ENCODE assay signal across 11 cellular contexts in genomic region chr19:5534787-5535586, GRCh38. TPM values are rescaled to one million over a fixed set of nuclear protein-coding genes. Genes with fewer than 3 reads are reported as not detected.
A peak's percentile ranks its signal among the peaks of the same experiment; 100 is the strongest.
DNase-seq lines count a peak whose midpoint lies in the region; ATAC-seq and TF ChIP-seq lines count a peak whose summit lies in the region.
"Had no signal": no experiment of that assay in that cellular context is flagged by ENCODE, and none has a peak within 500 bp of the region (broad histone marks: within the 10 kb centered on the region; RNA-seq: fewer than 3 reads in every experiment).

No MANE protein-coding gene starts in this region.

- H3K9ac ChIP-seq in OCI-LY1 (ENCODE audit: low read length): no peak overlapping the region

- no peaks in the 10 kb centered on the region for H4K20me1 ChIP-seq in OCI-LY1 (ENCODE audit: insufficient read depth, low read length)

- H3F3A ChIP-seq in OCI-LY1 (ENCODE audit: insufficient read depth, low read length): no peaks in the 10 kb centered on the region

- no peak overlapping the region for H2AFZ ChIP-seq in OCI-LY1 (ENCODE audit: low read length)

- TF ChIP-seq CTCF in cardiac muscle cell (IDR thresholded peaks at IDR 0.05; ENCODE audit: low read depth, low read length): peak; percentile 43
- peak; percentile 46; the same call in 1 of the 2 replicates for TF ChIP-seq CTCF in OCI-LY1 (IDR thresholded peaks at IDR 0.05; ENCODE audit: low read length)
- TF ChIP-seq CTCF in epithelial cell of proximal tubule (conservative IDR thresholded peaks at IDR 0.05; ENCODE audit: low read depth, low read length): peak; percentile 61
- peak; percentile 13 to 31 (median 20) for TF ChIP-seq CTCF in testis (IDR thresholded peaks at IDR 0.05)
- no peak for TF ChIP-seq CTCF in uterus (IDR thresholded peaks at IDR 0.05)

- H3K36me3 ChIP-seq in cardiac muscle cell: no peaks in the 10 kb centered on the region
- H3K36me3 ChIP-seq in OCI-LY1 (ENCODE audit: insufficient read depth, low read length): no peaks in the 10 kb centered on the region
- H3K36me3 ChIP-seq in testis (ENCODE audit: low read depth, missing control alignments): no peaks in the 10 kb centered on the region
- H3K36me3 ChIP-seq in uterus: no peaks in the 10 kb centered on the region
- H3K36me3 ChIP-seq: HAP-1 had no signal

- H3K27me3 ChIP-seq in cardiac muscle cell: no peaks in the 10 kb centered on the region
- H3K27me3 ChIP-seq in OCI-LY1 (ENCODE audit: insufficient read depth, low read length): peaks cover 1% of the 10 kb centered on the region; the same call in 1 of the 2 replicates
- H3K27me3 ChIP-seq in testis: no peaks in the 10 kb centered on the region
- H3K27me3 ChIP-seq in uterus: no peaks in the 10 kb centered on the region

- DNase-seq in cardiac muscle cell (ENCODE audit: low read depth in 1 of 2, low spot score in 1 of 2) (no peak), left cardiac atrium (no peak), epithelial cell of proximal tubule (ENCODE audit: low read depth) (no peak), testis (peak; percentile 78), uterus (no peak), NCI-H82 (lab: John Stamatoyannopoulos, UW) (no peak)
- no peak for DNase-seq in activated naive CD4-positive, alpha-beta T cell treated with Interleukin-2 at 50 U/mL for 16 hours
- DNase-seq: naive thymus-derived CD4-positive, alpha-beta T cell; stimulated activated naive B cell treated with anti-CD40 and anti-IgM and Interleukin-4, amounts not matched to agents 10 μg/mL and 1 μg/mL and 100 μg/mL, for 72 hours had no signal

- no peaks in the 10 kb centered on the region for H3K79me2 ChIP-seq in OCI-LY1 (ENCODE audit: insufficient read depth, low read length)

- H3K9me2 ChIP-seq in OCI-LY1 (ENCODE audit: low read depth, low read length): no peaks in the 10 kb centered on the region

- H3K4me3 ChIP-seq in cardiac muscle cell: no peak overlapping the region
- no peak overlapping the region for H3K4me3 ChIP-seq in OCI-LY1 (ENCODE audit: low read depth, low read length, poor library complexity, severe bottlenecking)
- no peak overlapping the region for H3K4me3 ChIP-seq in epithelial cell of proximal tubule (ENCODE audit: low read depth, low read length)
- no peak overlapping the region for H3K4me3 ChIP-seq in testis
- H3K4me3 ChIP-seq in uterus: no peak overlapping the region
- H3K4me3 ChIP-seq: HAP-1 had no signal

- intact Hi-C loops in left cardiac atrium (cut with DNase I) (no loop called here), testis (cut with DNase I; ENCODE audit: low total_unique reads) (no loop called here), uterus (cut with DNase I; ENCODE audit: low total_unique reads) (no loop called here)

- H3K4me2 ChIP-seq in OCI-LY1 (ENCODE audit: low read length): no peak overlapping the region

- TF ChIP-seq POLR2A in testis (IDR thresholded peaks at IDR 0.05) (no peak), uterus (IDR thresholded peaks at IDR 0.05) (no peak)

- no peaks in the 10 kb centered on the region for H3K9me3 ChIP-seq in cardiac muscle cell (ENCODE audit: low read depth)
- peaks cover 13% of the 10 kb centered on the region for H3K9me3 ChIP-seq in OCI-LY1 (ENCODE audit: low read length)
- no peaks in the 10 kb centered on the region for H3K9me3 ChIP-seq in testis
- peaks cover 0 to 11% of the 10 kb centered on the region in 2 donors for H3K9me3 ChIP-seq in uterus

- no peak for ATAC-seq in left cardiac atrium
- ATAC-seq: naive thymus-derived CD4-positive, alpha-beta T cell; stimulated activated naive B cell treated with anti-CD40 and anti-IgM and Interleukin-4, amounts not matched to agents 10 μg/mL and 1 μg/mL and 100 μg/mL, for 72 hours had no signal

- H3K4me1 ChIP-seq in cardiac muscle cell (ENCODE audit: low read depth) (peaks cover 33% of the 10 kb centered on the region), OCI-LY1 (ENCODE audit: insufficient read depth, low read length, severe bottlenecking) (no peaks in the 10 kb centered on the region), testis (no peaks in the 10 kb centered on the region), uterus (peaks cover 0 to 4% of the 10 kb centered on the region in 2 donors)

- 76 to 78% methylated on average over 9 of the region's 9 CpGs for WGBS in testis, 2 donors

- H3K27ac ChIP-seq in cardiac muscle cell (no peak overlapping the region), OCI-LY1 (ENCODE audit: low read depth, low read length, poor library complexity, severe bottlenecking) (no peak overlapping the region), testis (no peak overlapping the region), uterus (no peak overlapping the region)

RNA-seq across cellular contexts. Expression of gene TINCR, which starts 32.8 kb away (rescaled TPM):
- total RNA-seq in cardiac muscle cell: 1.3 and 2.4 TPM in 2 replicates
- 1.9 and 3.7 TPM in 2 replicates for polyA plus RNA-seq in cardiac muscle cell
- under 1 TPM; 0.15 to 0.37 TPM for total RNA-seq in left cardiac atrium
- 0.36 TPM in 1 of 2 replicates, not detected in the other for total RNA-seq in epithelial cell of proximal tubule
- total RNA-seq in testis: 1 to 10 TPM; 5.6 to 7.0 TPM
- 3.0 TPM for polyA plus RNA-seq in testis (ENCODE audit: insufficient read depth, low read depth, low replicate concordance)
- 1 to 10 TPM in 2 of 4 donors, not detected in 2; 1.2 to 5.3 TPM for total RNA-seq in uterus
- polyA plus RNA-seq: naive thymus-derived CD4-positive, alpha-beta T cell had no signal

Comparison
In these comparisons a context has a peak if more than half of its experiments do, and no peak if none do; other contexts are left out.
1. CTCF ChIP-seq: peak in cardiac muscle cell (single experiment), OCI-LY1 (single experiment), epithelial cell of proximal tubule (single experiment) and testis (3 of 3); none in uterus (0 of 4).